Comparison of ENCODE assay signal across 1 cellular context in the genomic region with DNA sequence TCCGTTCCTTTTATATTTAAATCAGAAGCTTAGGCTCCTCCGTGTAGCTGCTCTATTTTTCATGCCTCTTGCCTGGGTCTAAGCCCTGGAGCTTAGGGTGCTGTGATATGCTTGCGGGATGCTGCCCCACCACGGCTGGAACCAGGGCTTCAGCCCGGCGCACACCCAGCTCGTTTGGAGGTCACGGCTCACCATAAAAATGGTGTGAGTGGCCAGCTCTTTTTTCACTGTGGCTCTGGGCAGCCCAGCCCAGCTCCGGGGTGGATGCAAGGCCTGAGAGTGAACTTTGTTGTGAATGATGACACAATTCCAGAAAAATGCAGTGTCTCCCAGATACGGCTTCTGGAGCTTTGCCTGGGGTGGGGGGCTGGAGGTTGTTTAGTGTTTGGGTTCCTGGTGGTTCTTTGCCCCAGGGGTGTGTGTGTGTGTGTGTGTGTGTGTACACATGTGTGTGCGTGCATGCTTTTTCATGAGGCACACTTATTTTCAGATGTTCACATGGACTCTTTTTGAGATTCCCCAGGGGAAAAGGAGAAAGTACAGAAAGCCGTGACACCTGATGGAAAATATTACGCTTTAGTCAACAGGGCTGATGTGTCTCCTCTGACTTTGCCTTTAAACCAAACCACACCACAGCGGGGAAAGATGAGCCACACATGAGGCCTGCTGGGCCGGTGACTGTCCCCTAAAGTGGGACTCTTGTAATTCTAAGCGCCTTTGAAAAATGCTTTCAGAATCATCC.
TF ChIP-seq lines count a peak whose summit lies in the region.

No MANE protein-coding gene starts in this region.

TF ChIP-seq in HEK293, 187 proteins besides CTCF, POLR2A, EP300 and RAD21 (continued from another document and continues in another):
- TF ChIP-seq ZNF280C (tag by site-specific recombination; IDR thresholded peaks at IDR 0.05) (no peak), ZNF174 (tag by site-specific recombination; IDR thresholded peaks at IDR 0.05) (no peak), ZNF404 (tag by site-specific recombination; IDR thresholded peaks at IDR 0.05) (no peak), ZIC2 (tag by site-specific recombination; IDR thresholded peaks at IDR 0.05) (peak; percentile 72), ZNF121 (tag by site-specific recombination; IDR thresholded peaks at IDR 0.05) (no peak), ZEB2 (tag by site-specific recombination; IDR thresholded peaks at IDR 0.05) (peak; percentile 79), ZNF350 (tag by site-specific recombination; IDR thresholded peaks at IDR 0.05) (no peak), ZNF48 (tag by site-specific recombination; IDR thresholded peaks at IDR 0.05) (no peak), RBAK (tag by site-specific recombination; IDR thresholded peaks at IDR 0.05) (no peak), HOXC10 (CRISPR knock-in tag; IDR thresholded peaks at IDR 0.05) (no peak), MZF1 (tag by site-specific recombination; IDR thresholded peaks at IDR 0.05; ENCODE audit: borderline replicate concordance) (no peak), ZNF560 (tag by site-specific recombination; IDR thresholded peaks at IDR 0.05; ENCODE audit: borderline replicate concordance) (no peak), ZNF747 (tag by site-specific recombination; IDR thresholded peaks at IDR 0.05) (no peak), ZNF324 (tag by site-specific recombination; IDR thresholded peaks at IDR 0.05) (0 out of 2 replicates have a peak, but pooled peaks have one; percentile 41), ZNF670 (tag by site-specific recombination; IDR thresholded peaks at IDR 0.05; ENCODE audit: low read depth) (no peak), ZNF76 (tag by site-specific recombination; IDR thresholded peaks at IDR 0.05; ENCODE audit: borderline replicate concordance, low read depth) (no peak), ZNF600 (tag by site-specific recombination; IDR thresholded peaks at IDR 0.05) (peak; percentile 86), GLI4 (tag by site-specific recombination; IDR thresholded peaks at IDR 0.05) (no peak), HOXA7 (CRISPR knock-in tag; IDR thresholded peaks at IDR 0.05; ENCODE audit: borderline replicate concordance) (no peak), PRDM10 (tag by site-specific recombination; IDR thresholded peaks at IDR 0.05) (peak; percentile 67), ZNF248 (tag by site-specific recombination; IDR thresholded peaks at IDR 0.05) (no peak), ZNF184 (tag by site-specific recombination; IDR thresholded peaks at IDR 0.05) (no peak), ZNF354C (tag by site-specific recombination; IDR thresholded peaks at IDR 0.05; ENCODE audit: borderline replicate concordance, low read depth) (no peak), SP7 (tag by site-specific recombination; IDR thresholded peaks at IDR 0.05) (peak; percentile 63), ZNF433 (tag by site-specific recombination; IDR thresholded peaks at IDR 0.05; ENCODE audit: low read depth) (no peak), GFI1B (tag by site-specific recombination; IDR thresholded peaks at IDR 0.05) (no peak), ZNF830 (tag by site-specific recombination; IDR thresholded peaks at IDR 0.05; ENCODE audit: low read depth) (no peak), ZNF23 (tag by site-specific recombination; IDR thresholded peaks at IDR 0.05; ENCODE audit: borderline replicate concordance) (no peak), ZNF530 (tag by site-specific recombination; IDR thresholded peaks at IDR 0.05; ENCODE audit: low read depth) (no peak), ZNF341 (tag by site-specific recombination; IDR thresholded peaks at IDR 0.05; ENCODE audit: low read depth) (no peak), ZNF777 (tag by site-specific recombination; IDR thresholded peaks at IDR 0.05; ENCODE audit: borderline replicate concordance) (no peak), ZNF274 (IDR thresholded peaks at IDR 0.05; ENCODE audit: low read length) (no peak), ZNF274 (tag by site-specific recombination; IDR thresholded peaks at IDR 0.05; ENCODE audit: borderline replicate concordance) (no peak), ZNF701 (tag by site-specific recombination; IDR thresholded peaks at IDR 0.05) (no peak), ZNF571 (tag by site-specific recombination; IDR thresholded peaks at IDR 0.05) (no peak), ZFP69B (tag by site-specific recombination; IDR thresholded peaks at IDR 0.05) (peak; percentile 70; the same call in 1 of the 2 replicates), KLF10 (tag by site-specific recombination; IDR thresholded peaks at IDR 0.05) (no peak), ZNF785 (tag by site-specific recombination; IDR thresholded peaks at IDR 0.05) (no peak), MYNN (tag by site-specific recombination; IDR thresholded peaks at IDR 0.05; ENCODE audit: borderline replicate concordance) (no peak), ZNF449 (tag by site-specific recombination; IDR thresholded peaks at IDR 0.05) (peak; percentile 82), ZNF132 (tag by site-specific recombination; IDR thresholded peaks at IDR 0.05; ENCODE audit: borderline replicate concordance) (no peak)
- TF ChIP-seq, protein P1, sequence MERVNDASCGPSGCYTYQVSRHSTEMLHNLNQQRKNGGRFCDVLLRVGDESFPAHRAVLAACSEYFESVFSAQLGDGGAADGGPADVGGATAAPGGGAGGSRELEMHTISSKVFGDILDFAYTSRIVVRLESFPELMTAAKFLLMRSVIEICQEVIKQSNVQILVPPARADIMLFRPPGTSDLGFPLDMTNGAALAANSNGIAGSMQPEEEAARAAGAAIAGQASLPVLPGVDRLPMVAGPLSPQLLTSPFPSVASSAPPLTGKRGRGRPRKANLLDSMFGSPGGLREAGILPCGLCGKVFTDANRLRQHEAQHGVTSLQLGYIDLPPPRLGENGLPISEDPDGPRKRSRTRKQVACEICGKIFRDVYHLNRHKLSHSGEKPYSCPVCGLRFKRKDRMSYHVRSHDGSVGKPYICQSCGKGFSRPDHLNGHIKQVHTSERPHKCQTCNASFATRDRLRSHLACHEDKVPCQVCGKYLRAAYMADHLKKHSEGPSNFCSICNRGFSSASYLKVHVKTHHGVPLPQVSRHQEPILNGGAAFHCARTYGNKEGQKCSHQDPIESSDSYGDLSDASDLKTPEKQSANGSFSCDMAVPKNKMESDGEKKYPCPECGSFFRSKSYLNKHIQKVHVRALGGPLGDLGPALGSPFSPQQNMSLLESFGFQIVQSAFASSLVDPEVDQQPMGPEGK (tag by site-specific recombination; IDR thresholded peaks at IDR 0.05), result peak; percentile 94
- TF ChIP-seq, protein P2, sequence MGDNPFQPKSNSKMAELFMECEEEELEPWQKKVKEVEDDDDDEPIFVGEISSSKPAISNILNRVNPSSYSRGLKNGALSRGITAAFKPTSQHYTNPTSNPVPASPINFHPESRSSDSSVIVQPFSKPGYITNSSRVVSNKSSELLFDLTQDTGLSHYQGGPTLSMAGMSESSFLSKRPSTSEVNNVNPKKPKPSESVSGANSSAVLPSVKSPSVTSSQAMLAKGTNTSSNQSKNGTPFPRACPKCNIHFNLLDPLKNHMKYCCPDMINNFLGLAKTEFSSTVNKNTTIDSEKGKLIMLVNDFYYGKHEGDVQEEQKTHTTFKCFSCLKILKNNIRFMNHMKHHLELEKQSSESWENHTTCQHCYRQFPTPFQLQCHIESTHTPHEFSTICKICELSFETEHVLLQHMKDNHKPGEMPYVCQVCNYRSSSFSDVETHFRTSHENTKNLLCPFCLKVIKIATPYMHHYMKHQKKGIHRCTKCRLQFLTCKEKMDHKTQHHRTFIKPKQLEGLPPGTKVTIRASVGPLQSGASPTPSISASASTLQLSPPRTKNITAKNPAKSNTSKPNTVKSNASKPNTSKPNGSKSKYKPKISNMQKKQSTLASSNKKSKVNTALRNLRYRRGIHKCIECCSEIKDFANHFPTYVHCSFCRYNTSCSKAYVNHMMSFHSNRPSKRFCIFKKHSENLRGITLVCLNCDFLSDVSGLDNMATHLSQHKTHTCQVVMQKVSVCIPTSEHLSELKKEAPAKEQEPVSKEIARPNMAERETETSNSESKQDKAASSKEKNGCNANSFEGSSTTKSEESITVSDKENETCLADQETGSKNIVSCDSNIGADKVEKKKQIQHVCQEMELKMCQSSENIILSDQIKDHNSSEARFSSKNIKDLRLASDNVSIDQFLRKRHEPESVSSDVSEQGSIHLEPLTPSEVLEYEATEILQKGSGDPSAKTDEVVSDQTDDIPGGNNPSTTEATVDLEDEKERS (tag by site-specific recombination; IDR thresholded peaks at IDR 0.05), result no peak
- TF ChIP-seq, protein P3, sequence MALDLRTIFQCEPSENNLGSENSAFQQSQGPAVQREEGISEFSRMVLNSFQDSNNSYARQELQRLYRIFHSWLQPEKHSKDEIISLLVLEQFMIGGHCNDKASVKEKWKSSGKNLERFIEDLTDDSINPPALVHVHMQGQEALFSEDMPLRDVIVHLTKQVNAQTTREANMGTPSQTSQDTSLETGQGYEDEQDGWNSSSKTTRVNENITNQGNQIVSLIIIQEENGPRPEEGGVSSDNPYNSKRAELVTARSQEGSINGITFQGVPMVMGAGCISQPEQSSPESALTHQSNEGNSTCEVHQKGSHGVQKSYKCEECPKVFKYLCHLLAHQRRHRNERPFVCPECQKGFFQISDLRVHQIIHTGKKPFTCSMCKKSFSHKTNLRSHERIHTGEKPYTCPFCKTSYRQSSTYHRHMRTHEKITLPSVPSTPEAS (tag by site-specific recombination; IDR thresholded peaks at IDR 0.05), result peak; percentile 82
- TF ChIP-seq, protein P4, sequence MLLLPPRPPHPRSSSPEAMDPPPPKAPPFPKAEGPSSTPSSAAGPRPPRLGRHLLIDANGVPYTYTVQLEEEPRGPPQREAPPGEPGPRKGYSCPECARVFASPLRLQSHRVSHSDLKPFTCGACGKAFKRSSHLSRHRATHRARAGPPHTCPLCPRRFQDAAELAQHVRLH (tag by site-specific recombination; IDR thresholded peaks at IDR 0.05), result no peak
